18 cellular contexts compared by ENCODE assay signal in the genomic region with DNA sequence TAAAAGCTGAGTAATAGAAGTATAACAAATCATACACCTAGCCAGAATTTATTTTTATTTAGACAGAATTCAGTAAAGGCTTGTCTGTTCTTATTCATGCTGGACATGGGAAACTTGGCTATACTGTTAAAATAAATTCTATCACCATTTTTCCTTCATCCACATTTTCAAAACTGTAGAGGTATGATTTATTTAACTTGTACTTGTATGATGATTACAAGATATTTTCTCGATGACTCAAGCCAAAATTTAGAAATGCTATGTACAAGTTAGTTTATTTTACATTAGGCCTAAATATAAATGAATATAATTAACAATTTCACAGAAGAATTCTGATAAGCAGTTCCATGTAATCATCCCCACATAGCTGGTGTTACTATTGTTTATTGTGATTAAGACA.
DNase-seq lines count a peak whose midpoint lies in the region; ATAC-seq and TF ChIP-seq lines count a peak whose summit lies in the region.
"Had no signal": no experiment of that assay in that cellular context is flagged by ENCODE, and none has a peak within 500 bp of the region (broad histone marks: within the 10 kb centered on the region; RNA-seq: fewer than 3 reads in every experiment).

No MANE protein-coding gene starts in this region.

- H3K36me3 Mint-ChIP-seq in naive thymus-derived CD8-positive, alpha-beta T cell: no peaks in the 10 kb centered on the region
- H3K36me3 Mint-ChIP-seq: CD4-positive, CD25-positive, alpha-beta regulatory T cell; CD8-positive, alpha-beta T cell had no signal

- no peak for TF ChIP-seq CTCF in choroid plexus epithelial cell (conservative IDR thresholded peaks at IDR 0.05; ENCODE audit: low read depth, low read length)

- no peak for ATAC-seq in naive thymus-derived CD8-positive, alpha-beta T cell
- ATAC-seq in HG03139 (IDR thresholded peaks at IDR 0.05; ENCODE audit: unreplicated experiment): no peak
- ATAC-seq: CD8-positive, alpha-beta T cell had no signal

- POLR2A ChIA-PET in naive thymus-derived CD8-positive, alpha-beta T cell (lab: Charles Lee): no interaction called here

- no peak overlapping the region for H3K4me3 Mint-ChIP-seq in naive thymus-derived CD8-positive, alpha-beta T cell
- H3K4me3 Mint-ChIP-seq: B cell; CD4-positive, CD25-positive, alpha-beta regulatory T cell; CD8-positive, alpha-beta T cell had no signal

- H3K27ac Mint-ChIP-seq in naive thymus-derived CD8-positive, alpha-beta T cell: no peak overlapping the region
- H3K27ac Mint-ChIP-seq: B cell; CD4-positive, CD25-positive, alpha-beta regulatory T cell; CD8-positive, alpha-beta T cell had no signal

- H3K27me3 Mint-ChIP-seq in naive thymus-derived CD8-positive, alpha-beta T cell: peaks cover 0 to 4% (median 1%) of the 10 kb centered on the region in 5 donors
- H3K27me3 Mint-ChIP-seq: B cell; CD4-positive, CD25-positive, alpha-beta regulatory T cell had no signal

- no peak overlapping the region for H3K4me3 ChIP-seq in choroid plexus epithelial cell (ENCODE audit: low read depth, low read length)
- H3K4me3 ChIP-seq: BLaER1, GM23248 had no signal

- H3K9me3 Mint-ChIP-seq in naive thymus-derived CD8-positive, alpha-beta T cell: no peaks in the 10 kb centered on the region
- H3K9me3 Mint-ChIP-seq: CD4-positive, CD25-positive, alpha-beta regulatory T cell; CD8-positive, alpha-beta T cell had no signal

- no peaks in the 10 kb centered on the region for H3K4me1 Mint-ChIP-seq in naive thymus-derived CD8-positive, alpha-beta T cell
- H3K4me1 Mint-ChIP-seq: B cell; CD4-positive, CD25-positive, alpha-beta regulatory T cell had no signal

- DNase-seq in NCI-H526 treated with DMSO at 0.1 percent for 48 hours (lab: John Stamatoyannopoulos, UW) (peak; percentile 32), NCI-H526 (lab: John Stamatoyannopoulos, UW) (no peak), choroid plexus epithelial cell (ENCODE audit: low read depth) (peak; percentile 2), iris pigment epithelial cell (ENCODE audit: low read depth) (peak; percentile 4)
- DNase-seq in naive thymus-derived CD8-positive, alpha-beta T cell: no peak
- DNase-seq: Caco-2; CD4-positive, CD25-positive, alpha-beta regulatory T cell; CD8-positive, alpha-beta T cell; DMS153; DND-41; EL; GDM1; GM23248; H7; HCEC 1CT had no signal

Comparison
In these comparisons a context has a peak if more than half of its experiments do, and no peak if none do; other contexts are left out.
1. DNase-seq: peak in NCI-H526 treated with DMSO at 0.1 percent for 48 hours (single experiment), choroid plexus epithelial cell (single experiment) and iris pigment epithelial cell (single experiment); none in NCI-H526 (0 of 2) and naive thymus-derived CD8-positive, alpha-beta T cell (0 of 10).